6 cellular contexts compared by ENCODE assay signal in the genomic region with DNA sequence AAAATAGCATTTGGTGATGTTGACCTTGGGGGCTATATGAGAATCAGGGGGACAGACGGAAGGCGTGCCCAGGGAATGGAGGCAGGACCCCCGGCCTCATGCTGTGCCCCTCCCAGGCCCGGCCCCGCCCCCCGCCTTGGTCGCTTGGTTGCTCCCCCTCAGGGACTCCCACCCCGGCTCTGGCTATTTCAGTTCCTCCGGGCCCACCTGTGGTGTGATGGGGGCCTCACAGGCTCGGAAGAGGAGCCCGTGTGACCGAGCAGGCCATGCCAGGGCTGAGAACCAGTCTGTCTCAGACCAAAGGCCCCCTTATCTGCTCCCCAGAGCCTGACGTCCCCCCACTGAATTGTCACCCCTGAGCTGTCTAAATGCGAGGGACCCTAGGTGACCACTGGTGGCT. TPM values are rescaled to one million over a fixed set of nuclear protein-coding genes. Genes with fewer than 3 reads are reported as not detected.
"Had no signal": no experiment of that assay in that cellular context is flagged by ENCODE, and none has a peak within 500 bp of the region (broad histone marks: within the 10 kb centered on the region; RNA-seq: fewer than 3 reads in every experiment).

No MANE protein-coding gene starts in this region.

RNA-seq across cellular contexts. Expression of gene GRAPL, which starts 4.4 kb away (rescaled TPM):
- total RNA-seq: GM23248, H1, H4, H7, HFFc6 had no signal
- polyA plus RNA-seq: GM23248, GM23338 had no signal
